30 cellular contexts compared by ENCODE assay signal in genomic region chr1:56362994-56363770, GRCh38.
A peak's percentile ranks its signal among the peaks of the same experiment; 100 is the strongest.
DNase-seq lines count a peak whose midpoint lies in the region; ATAC-seq, FAIRE-seq and TF ChIP-seq lines count a peak whose summit lies in the region.
"Had no signal": no experiment of that assay in that cellular context is flagged by ENCODE, and none has a peak within 500 bp of the region (broad histone marks: within the 10 kb centered on the region; RNA-seq: fewer than 3 reads in every experiment).

No MANE protein-coding gene starts in this region.

- H3K79me2 ChIP-seq in HepG2 (ENCODE audit: insufficient read depth, low read length): no peaks in the 10 kb centered on the region

- TF ChIP-seq POLR2A in HepG2 (IDR thresholded peaks at IDR 0.05; ENCODE audit: insufficient read depth in 1 of 2, low read depth in 2 of 2, low read length in 2 of 2): no peak
- no peak for TF ChIP-seq POLR2A in right lobe of liver (IDR thresholded peaks at IDR 0.05)

- H4K20me1 ChIP-seq in HepG2 (ENCODE audit: insufficient read depth, low read length): no peaks in the 10 kb centered on the region

- no peak for TF ChIP-seq CTCF in HepG2 (CRISPR knock-in tag; IDR thresholded peaks at IDR 0.05)
- TF ChIP-seq CTCF in right lobe of liver (IDR thresholded peaks at IDR 0.05): no peak

- TF ChIP-seq EP300 in HepG2 (IDR thresholded peaks at IDR 0.05; ENCODE audit: low read depth in 2 of 2, low read length in 2 of 2) (no peak), HepG2 (CRISPR knock-in tag; IDR thresholded peaks at IDR 0.05; ENCODE audit: borderline replicate concordance) (no peak)

- no TSS peak for BruUV-seq in HepG2 (replicated peaks; lab: Mats Ljungman, UMichigan)

- ATAC-seq in HepG2 (no peak), right lobe of liver (no peak)
- ATAC-seq: activated naive CD4-positive, alpha-beta T cell treated with anti-CD3 and anti-CD28 coated beads, Interleukin-2, amount 50 U/mL, for 72 hours; left lobe of liver; Right ventricle myocardium inferior; stimulated activated effector memory CD8-positive, alpha-beta T cell treated with anti-CD3 and anti-CD28 coated beads, Interleukin-12 subunit alpha, Interleukin-12 subunit beta, amount 100 ng/mL, for 72 hours had no signal

- H3K9me3 ChIP-seq in HepG2 (ENCODE audit: low read length): no peaks in the 10 kb centered on the region
- H3K9me3 ChIP-seq in right lobe of liver: no peaks in the 10 kb centered on the region
- H3K9me3 ChIP-seq: psoas muscle, upper lobe of left lung had no signal

- no peak overlapping the region for H3K27ac Mint-ChIP-seq in activated CD4-positive, alpha-beta memory T cell treated with anti-CD3 and anti-CD28 coated beads for 36 hours
- H3K27ac Mint-ChIP-seq: activated CD4-positive, alpha-beta T cell treated with anti-CD3 and anti-CD28 coated beads, Interleukin-2, amount 10 ng/mL, durations not matched to agents 24 days and 14 days; activated naive CD4-positive, alpha-beta T cell treated with anti-CD3 and anti-CD28 coated beads, Interleukin-2, amount 50 U/mL, for 72 hours; CD4-positive, CD25-positive, alpha-beta regulatory T cell; stimulated activated effector memory CD8-positive, alpha-beta T cell treated with anti-CD3 and anti-CD28 coated beads, Interleukin-12 subunit alpha, Interleukin-12 subunit beta, amount 100 ng/mL, for 72 hours had no signal

- no peaks in the 10 kb centered on the region for H3K9me3 Mint-ChIP-seq in activated CD4-positive, alpha-beta memory T cell treated with anti-CD3 and anti-CD28 coated beads for 36 hours
- H3K9me3 Mint-ChIP-seq: activated CD4-positive, alpha-beta T cell treated with anti-CD3 and anti-CD28 coated beads, Interleukin-2, amount 10 ng/mL, durations not matched to agents 24 days and 14 days; CD4-positive, CD25-positive, alpha-beta regulatory T cell; stimulated activated effector memory CD8-positive, alpha-beta T cell treated with anti-CD3 and anti-CD28 coated beads, Interleukin-12 subunit alpha, Interleukin-12 subunit beta, amount 100 ng/mL, for 72 hours had no signal

- H3K36me3 ChIP-seq in HepG2 (replicated peaks in 1 of 2; ENCODE audit: control insufficient read depth in 1 of 2, insufficient read depth in 2 of 2, low read length in 2 of 2) (no peaks in the 10 kb centered on the region), right lobe of liver (no peaks in the 10 kb centered on the region)
- H3K36me3 ChIP-seq: upper lobe of left lung had no signal

- H3K4me3 Mint-ChIP-seq in activated CD4-positive, alpha-beta memory T cell treated with anti-CD3 and anti-CD28 coated beads for 36 hours: no peak overlapping the region
- H3K4me3 Mint-ChIP-seq: activated CD4-positive, alpha-beta T cell treated with anti-CD3 and anti-CD28 coated beads, Interleukin-2, amount 10 ng/mL, durations not matched to agents 24 days and 14 days; CD4-positive, CD25-positive, alpha-beta regulatory T cell; stimulated activated effector memory CD8-positive, alpha-beta T cell treated with anti-CD3 and anti-CD28 coated beads, Interleukin-12 subunit alpha, Interleukin-12 subunit beta, amount 100 ng/mL, for 72 hours had no signal

- TF ChIP-seq RAD21 in HepG2 (CRISPR knock-in tag; IDR thresholded peaks at IDR 0.05): no peak

- no peaks in the 10 kb centered on the region for H3K36me3 Mint-ChIP-seq in activated CD4-positive, alpha-beta memory T cell treated with anti-CD3 and anti-CD28 coated beads for 36 hours
- H3K36me3 Mint-ChIP-seq: activated naive CD4-positive, alpha-beta T cell treated with anti-CD3 and anti-CD28 coated beads, Interleukin-2, amount 50 U/mL, for 72 hours; CD4-positive, CD25-positive, alpha-beta regulatory T cell; stimulated activated effector memory CD8-positive, alpha-beta T cell treated with anti-CD3 and anti-CD28 coated beads, Interleukin-12 subunit alpha, Interleukin-12 subunit beta, amount 100 ng/mL, for 72 hours had no signal

- H2AFZ ChIP-seq in HepG2 (ENCODE audit: low read length): no peak overlapping the region
- H2AFZ ChIP-seq: PC-9 had no signal

- H3K4me1 Mint-ChIP-seq in activated CD4-positive, alpha-beta memory T cell treated with anti-CD3 and anti-CD28 coated beads for 36 hours (ENCODE audit: low read depth): no peaks in the 10 kb centered on the region
- H3K4me1 Mint-ChIP-seq: activated CD4-positive, alpha-beta T cell treated with anti-CD3 and anti-CD28 coated beads, Interleukin-2, amount 10 ng/mL, durations not matched to agents 24 days and 14 days; CD4-positive, CD25-positive, alpha-beta regulatory T cell; stimulated activated effector memory CD8-positive, alpha-beta T cell treated with anti-CD3 and anti-CD28 coated beads, Interleukin-12 subunit alpha, Interleukin-12 subunit beta, amount 100 ng/mL, for 72 hours had no signal

- CTCF ChIA-PET in HepG2 (lab: Yijun Ruan, JAX; ENCODE audit: low intra/inter-chr PET ratio, low total read pairs) (no interaction called here), HEK293T (lab: Yijun Ruan, JAX) (no interaction called here)
- CTCF ChIA-PET in activated CD4-positive, alpha-beta memory T cell treated with anti-CD3 and anti-CD28 coated beads for 36 hours (lab: Charles Lee): no interaction called here

- H3K27me3 ChIP-seq in HepG2 (ENCODE audit: control insufficient read depth in 1 of 2, insufficient read depth in 2 of 2, low read length in 2 of 2): no peaks in the 10 kb centered on the region
- H3K27me3 ChIP-seq in right lobe of liver: no peaks in the 10 kb centered on the region
- H3K27me3 ChIP-seq: upper lobe of left lung had no signal

- H3K27ac ChIP-seq in HepG2 (ENCODE audit: extremely low read length, insufficient read depth, low read length) (no peak overlapping the region), right lobe of liver (no peak overlapping the region)
- H3K27ac ChIP-seq: PC-9, psoas muscle, upper lobe of left lung had no signal

- H3K9ac ChIP-seq in HepG2 (ENCODE audit: insufficient read depth, low read depth, low read length): no peak overlapping the region

- intact Hi-C loops in HepG2 (cut with micrococcal nuclease; ENCODE audit: unreplicated experiment) (no loop called here), right lobe of liver (cut with DNase I) (no loop called here)
- intact Hi-C loops in activated CD4-positive, alpha-beta memory T cell treated with anti-CD3 and anti-CD28 coated beads for 36 hours (cut with micrococcal nuclease): no loop called here

- 66% methylated on average over 7 of the region's 7 CpGs for WGBS in HepG2 (ENCODE audit: low lambda C conversion rate)
- 90% methylated on average over 7 of the region's 7 CpGs for WGBS in right lobe of liver (ENCODE audit: insufficient coverage, low coverage, low lambda C conversion rate, missing lambda C conversion rate)

- no peak overlapping the region for H3K4me2 ChIP-seq in HepG2 (ENCODE audit: low read depth, low read length)
- H3K4me2 ChIP-seq: PC-9 had no signal

- in situ Hi-C loops in HepG2 (cut with HindIII; ENCODE audit: extremely low pct_ligation_motif_present, low pct_unique_long_range_greater_than_20kb): no loop called here

- peaks cover 13% of the 10 kb centered on the region for H3K4me1 ChIP-seq in HepG2 (ENCODE audit: insufficient read depth, low read length)
- H3K4me1 ChIP-seq in right lobe of liver: no peaks in the 10 kb centered on the region
- H3K4me1 ChIP-seq: upper lobe of left lung had no signal

- no peaks in the 10 kb centered on the region for H3K27me3 Mint-ChIP-seq in activated CD4-positive, alpha-beta memory T cell treated with anti-CD3 and anti-CD28 coated beads for 36 hours
- H3K27me3 Mint-ChIP-seq: activated CD4-positive, alpha-beta T cell treated with anti-CD3 and anti-CD28 coated beads, Interleukin-2, amount 10 ng/mL, durations not matched to agents 24 days and 14 days; CD4-positive, CD25-positive, alpha-beta regulatory T cell had no signal

- H3K4me3 ChIP-seq in HepG2 (replicated peaks in 1 of 3; ENCODE audit: insufficient read depth in 1 of 3, low read depth in 2 of 3, low read length in 3 of 3): no peak overlapping the region
- H3K4me3 ChIP-seq in right lobe of liver: no peak overlapping the region
- H3K4me3 ChIP-seq: PC-9, psoas muscle, upper lobe of left lung had no signal

- DNase-seq in HepG2 (ENCODE audit: low spot score): peak; percentile 59
- DNase-seq in right lobe of liver: no peak
- DNase-seq in globus pallidus (ENCODE audit: low spot score): peak; percentile 80
- peak; percentile 13 for DNase-seq in occipital lobe (lab: John Stamatoyannopoulos, UW)
- DNase-seq in SHP77 (lab: John Stamatoyannopoulos, UW): no peak
- no peak for DNase-seq in HEK293T (ENCODE audit: extremely low spot score)
- DNase-seq in activated CD4-positive, alpha-beta memory T cell treated with anti-CD3 and anti-CD28 coated beads for 36 hours: no peak
- no peak for DNase-seq in NCI-H82 treated with DMSO at 0.1 percent for 48 hours (lab: John Stamatoyannopoulos, UW; ENCODE audit: unreplicated experiment)
- DNase-seq: activated CD4-positive, alpha-beta T cell treated with anti-CD3 and anti-CD28 coated beads, Interleukin-2, amount 10 ng/mL, durations not matched to agents 24 days and 14 days; activated effector memory CD4-positive, alpha-beta T cell treated with Interleukin-2 at 50 U/mL for 16 hours; CD4-positive, CD25-positive, alpha-beta regulatory T cell; GOT3; KBM-7; NCI-H1105 treated with DMSO at 0.1 percent for 48 hours; NCI-H187 treated with DMSO at 0.1 percent for 48 hours; NCI-H2171 treated with DMSO at 0.1 percent for 48 hours; NCI-H524; NK-92 treated with Interleukin-12 subunit alpha and Interleukin-12 subunit beta, amount 100 ng/mL, for 24 hours; psoas muscle; SW 1271; T-helper 9 cell; upper lobe of left lung had no signal

- FAIRE-seq in HepG2 (lab: Jason Lieb, UNC): peak; percentile 49
- FAIRE-seq: bronchial epithelial cell, D721Med, islet of Langerhans had no signal

- POLR2A ChIA-PET in HepG2 (lab: Yijun Ruan, JAX): interaction anchor here (1.1 kb wide), 1 partner anchor 31 kb away, joined by 3 read pairs; no protein-coding TSS in a partner anchor
- POLR2A ChIA-PET in HEK293T (lab: Yijun Ruan, JAX): no interaction called here
- POLR2A ChIA-PET in activated CD4-positive, alpha-beta memory T cell treated with anti-CD3 and anti-CD28 coated beads for 36 hours (lab: Charles Lee): no interaction called here

TF ChIP-seq in HepG2, 621 proteins besides CTCF, POLR2A, EP300 and RAD21 (continues in another document):
- TF ChIP-seq ZBTB8A (CRISPR knock-in tag; IDR thresholded peaks at IDR 0.05; ENCODE audit: borderline replicate concordance, low read depth): no peak

TF ChIP-seq in HEK293T, 16 proteins besides CTCF, POLR2A, EP300 and RAD21:
- TF ChIP-seq HDGF (IDR thresholded peaks at IDR 0.05; ENCODE audit: borderline replicate concordance) (no peak), FOXK2 (IDR thresholded peaks at IDR 0.05) (no peak), ELF4 (IDR thresholded peaks at IDR 0.05) (no peak), NFRKB (IDR thresholded peaks at IDR 0.05) (no peak), BHLHE40 (IDR thresholded peaks at IDR 0.05; ENCODE audit: borderline replicate concordance) (no peak)

Comparison
In these comparisons a context has a peak if more than half of its experiments do, and no peak if none do; other contexts are left out.
1. DNase-seq: peak in HepG2 (single experiment), globus pallidus (single experiment) and occipital lobe (single experiment); none in right lobe of liver (0 of 3), SHP77 (0 of 2), HEK293T (single experiment), activated CD4-positive, alpha-beta memory T cell treated with anti-CD3 and anti-CD28 coated beads for 36 hours (single experiment) and NCI-H82 treated with DMSO at 0.1 percent for 48 hours (single experiment).